8 cellular contexts compared by ENCODE assay signal in genomic region chrX:39261446-39262147, GRCh38.
A peak's percentile ranks its signal among the peaks of the same experiment; 100 is the strongest.
DNase-seq lines count a peak whose midpoint lies in the region; ATAC-seq and TF ChIP-seq lines count a peak whose summit lies in the region.

No MANE protein-coding gene starts in this region.

- no peak overlapping the region for H3K9ac ChIP-seq in Karpas-422 (ENCODE audit: low read length)

- H3K27ac ChIP-seq in cardiac muscle cell (no peak overlapping the region), Karpas-422 (ENCODE audit: low read length) (no peak overlapping the region), osteoblast (ENCODE audit: low read depth, low read length) (peak overlapping the region; percentile 36)

- H3K4me3 ChIP-seq in cardiac muscle cell (no peak overlapping the region), Karpas-422 (ENCODE audit: low read length) (no peak overlapping the region), epithelial cell of proximal tubule (ENCODE audit: low read depth, low read length) (no peak overlapping the region), osteoblast (ENCODE audit: insufficient read depth, low read length) (no peak overlapping the region)

- no peaks in the 10 kb centered on the region for H3K79me2 ChIP-seq in Karpas-422 (ENCODE audit: low read length)
- no peaks in the 10 kb centered on the region for H3K79me2 ChIP-seq in osteoblast (ENCODE audit: insufficient read depth, low read length)

- H4K20me1 ChIP-seq in Karpas-422 (ENCODE audit: insufficient read depth, low read depth, low read length) (no peaks in the 10 kb centered on the region), osteoblast (ENCODE audit: insufficient read depth, low read length) (no peaks in the 10 kb centered on the region)

- no peaks in the 10 kb centered on the region for H3K27me3 ChIP-seq in cardiac muscle cell
- H3K27me3 ChIP-seq in Karpas-422 (ENCODE audit: low read length) = no peaks in the 10 kb centered on the region
- peaks cover 3% of the 10 kb centered on the region for H3K27me3 ChIP-seq in osteoblast (ENCODE audit: insufficient read depth, low read length)

- DNase-seq in cardiac muscle cell (ENCODE audit: low read depth in 1 of 2, low spot score in 1 of 2) = peak; percentile 41 to 68
- no peak for DNase-seq in Right ventricle myocardium superior
- DNase-seq in Karpas-422 = peak; percentile 79
- peak; percentile 36 for DNase-seq in SK-N-DZ (ENCODE audit: low spot score)
- peak; percentile 35 for DNase-seq in epithelial cell of proximal tubule (ENCODE audit: low read depth)
- DNase-seq in osteoblast (ENCODE audit: insufficient read length, low spot score, missing footprints) = no peak

- H3K4me2 ChIP-seq in Karpas-422 (ENCODE audit: low read depth, low read length, poor library complexity, severe bottlenecking) = no peak overlapping the region
- H3K4me2 ChIP-seq in osteoblast (ENCODE audit: insufficient read depth, low read length) = peak overlapping the region; percentile 13

- H3K9me3 ChIP-seq in cardiac muscle cell (ENCODE audit: low read depth) = no peaks in the 10 kb centered on the region
- no peaks in the 10 kb centered on the region for H3K9me3 ChIP-seq in Karpas-422 (ENCODE audit: low read length)
- H3K9me3 ChIP-seq in osteoblast (ENCODE audit: low read depth, low read length) = no peaks in the 10 kb centered on the region

- ATAC-seq in Right ventricle myocardium superior (ENCODE audit: poor library complexity) (no peak), GM19035 (IDR thresholded peaks at IDR 0.05; ENCODE audit: unreplicated experiment) (no peak), HG03442 (IDR thresholded peaks at IDR 0.05; ENCODE audit: unreplicated experiment) (no peak)

- TF ChIP-seq CTCF in cardiac muscle cell (IDR thresholded peaks at IDR 0.05; ENCODE audit: low read depth, low read length) (peak; percentile 51), epithelial cell of proximal tubule (conservative IDR thresholded peaks at IDR 0.05; ENCODE audit: low read depth, low read length) (peak; percentile 58), osteoblast (IDR thresholded peaks at IDR 0.05; ENCODE audit: extremely low read depth, low read depth, low read length) (peak; percentile 55)

- no peaks in the 10 kb centered on the region for H3K9me2 ChIP-seq in Karpas-422 (replicated peaks; ENCODE audit: insufficient read depth, low read length)

- intact Hi-C loops in Right ventricle myocardium superior (cut with DNase I) = no loop called here

- H2AFZ ChIP-seq in Karpas-422 (ENCODE audit: low read length) (no peak overlapping the region), osteoblast (ENCODE audit: low read length) (no peak overlapping the region)

- H3K36me3 ChIP-seq in cardiac muscle cell (no peaks in the 10 kb centered on the region), Karpas-422 (ENCODE audit: insufficient read depth, low read length) (no peaks in the 10 kb centered on the region), osteoblast (ENCODE audit: insufficient read depth, low read length) (no peaks in the 10 kb centered on the region)

- no peaks in the 10 kb centered on the region for H3K4me1 ChIP-seq in cardiac muscle cell (ENCODE audit: low read depth)
- H3K4me1 ChIP-seq in Karpas-422 (ENCODE audit: low read length) = no peaks in the 10 kb centered on the region
- H3K4me1 ChIP-seq in osteoblast (ENCODE audit: insufficient read depth, low read length) = peaks cover 7% of the 10 kb centered on the region

Comparison
In these comparisons a context has a peak if more than half of its experiments do, and no peak if none do; other contexts are left out.
1. DNase-seq: peak in cardiac muscle cell (2 of 2), Karpas-422 (single experiment), SK-N-DZ (single experiment) and epithelial cell of proximal tubule (single experiment); none in Right ventricle myocardium superior (single experiment) and osteoblast (single experiment).
2. Peak in every context shown above with its lines, with median percentiles within 50 percentile points of each other: CTCF ChIP-seq.